9 cellular contexts compared by ENCODE assay signal in genomic region chr22:46792061-46792796, GRCh38. TPM values are rescaled to one million over a fixed set of nuclear protein-coding genes. Genes with fewer than 3 reads are reported as not detected.
DNase-seq lines count a peak whose midpoint lies in the region; ATAC-seq, FAIRE-seq and TF ChIP-seq lines count a peak whose summit lies in the region.
"Had no signal": no experiment of that assay in that cellular context is flagged by ENCODE, and none has a peak within 500 bp of the region (broad histone marks: within the 10 kb centered on the region; RNA-seq: fewer than 3 reads in every experiment).

No MANE protein-coding gene starts in this region.

- TF ChIP-seq EP300 in stomach (IDR thresholded peaks at IDR 0.05), result no peak

- H3K27ac Mint-ChIP-seq in activated T-helper 2 cell treated with anti-CD3 and anti-CD28 coated beads, Interferon-gamma antibody, Interleukin-2, Interleukin-4, amounts not matched to agents 10 μg/mL and 5 μg/mL and 100 μg/mL, durations not matched to agents 14 hours and 24 hours and 36 hours, result peak overlapping the region; percentile 100
- H3K27ac Mint-ChIP-seq: mesothelial cell of epicardium had no signal

- H3K4me1 ChIP-seq in keratinocyte (ENCODE audit: control insufficient read depth, extremely low read depth, insufficient read depth, low read length) (peaks cover 19% of the 10 kb centered on the region), stomach (peaks cover 11 to 36% (median 24%) of the 10 kb centered on the region in 4 donors)

- no peaks in the 10 kb centered on the region for H3K9me3 Mint-ChIP-seq in activated T-cell treated with anti-CD3 and anti-CD28 coated beads, Interleukin-2, amount 50 U/mL, for 4 hours
- no peaks in the 10 kb centered on the region for H3K9me3 Mint-ChIP-seq in activated T-helper 2 cell treated with anti-CD3 and anti-CD28 coated beads, Interferon-gamma antibody, Interleukin-2, Interleukin-4, amounts not matched to agents 10 μg/mL and 5 μg/mL and 100 μg/mL, durations not matched to agents 14 hours and 24 hours and 36 hours
- H3K9me3 Mint-ChIP-seq: mesothelial cell of epicardium had no signal

- H2AFZ ChIP-seq in keratinocyte (ENCODE audit: control insufficient read depth, low read length), result no peak overlapping the region

- no peak for FAIRE-seq in keratinocyte (lab: Jason Lieb, UNC)

- H3K27me3 ChIP-seq in keratinocyte (ENCODE audit: control insufficient read depth, extremely low read depth, insufficient read depth, low read length), result no peaks in the 10 kb centered on the region
- H3K27me3 ChIP-seq in stomach, result no peaks in the 10 kb centered on the region

- dilution Hi-C loops in keratinocyte (cut with MboI; ENCODE audit: extremely low pct_ligation_motif_present, low sequenced_read_pairs), result no loop called here

- no peaks in the 10 kb centered on the region for H4K20me1 ChIP-seq in keratinocyte (ENCODE audit: control insufficient read depth, extremely low read depth, insufficient read depth, low read length)

- H3K9me1 ChIP-seq in keratinocyte (ENCODE audit: control insufficient read depth, extremely low read depth, insufficient read depth, low read length), result no peaks in the 10 kb centered on the region

- no peak for ATAC-seq in activated T-cell treated with anti-CD3 and anti-CD28 coated beads, Interleukin-2, amount 50 U/mL, for 4 hours
- ATAC-seq in HG03469 (IDR thresholded peaks at IDR 0.05; ENCODE audit: unreplicated experiment), result no peak

- TF ChIP-seq POLR2A in stomach (IDR thresholded peaks at IDR 0.05), result no peak

- H3K27me3 Mint-ChIP-seq in activated T-cell treated with anti-CD3 and anti-CD28 coated beads, Interleukin-2, amount 50 U/mL, for 4 hours (ENCODE audit: low read depth), result no peaks in the 10 kb centered on the region
- no peaks in the 10 kb centered on the region for H3K27me3 Mint-ChIP-seq in activated T-helper 2 cell treated with anti-CD3 and anti-CD28 coated beads, Interferon-gamma antibody, Interleukin-2, Interleukin-4, amounts not matched to agents 10 μg/mL and 5 μg/mL and 100 μg/mL, durations not matched to agents 14 hours and 24 hours and 36 hours (ENCODE audit: low read depth)

- H3K9ac ChIP-seq in keratinocyte (ENCODE audit: control insufficient read depth, extremely low read depth, insufficient read depth, low read length), result no peak overlapping the region

- DNase-seq in activated T-cell treated with anti-CD3 and anti-CD28 coated beads, Interleukin-2, amount 50 U/mL, for 4 hours, result no peak
- no peak for DNase-seq in activated T-cell treated with anti-CD3 and anti-CD28 coated beads for 4 hours
- DNase-seq in activated T-helper 2 cell treated with anti-CD3 and anti-CD28 coated beads, Interferon-gamma antibody, Interleukin-2, Interleukin-4, amounts not matched to agents 10 μg/mL and 5 μg/mL and 100 μg/mL, durations not matched to agents 14 hours and 24 hours and 36 hours (ENCODE audit: low spot score), result no peak
- no peak for DNase-seq in keratinocyte (ENCODE audit: low read depth, low spot score)
- DNase-seq in stomach, result no peak
- no peak for DNase-seq in NCI-H2029 treated with DMSO at 0.1 percent for 48 hours (lab: John Stamatoyannopoulos, UW)
- DNase-seq in NCI-H2081 (lab: John Stamatoyannopoulos, UW), result no peak

- H3K36me3 ChIP-seq in keratinocyte (ENCODE audit: control insufficient read depth in 2 of 2, extremely low read depth in 1 of 2, insufficient read depth in 2 of 2, low read length in 2 of 2) (peaks cover 18 to 27% of the 10 kb centered on the region in 2 experiments), stomach (peaks cover 28 to 53% (median 47%) of the 10 kb centered on the region in 4 donors)

- H3K9me3 ChIP-seq in keratinocyte (ENCODE audit: control insufficient read depth, low read depth, low read length), result no peaks in the 10 kb centered on the region
- H3K9me3 ChIP-seq in stomach, result no peaks in the 10 kb centered on the region

- H3K4me3 Mint-ChIP-seq in activated T-cell treated with anti-CD3 and anti-CD28 coated beads, Interleukin-2, amount 50 U/mL, for 4 hours, result peak overlapping the region; percentile 80
- H3K4me3 Mint-ChIP-seq in activated T-helper 2 cell treated with anti-CD3 and anti-CD28 coated beads, Interferon-gamma antibody, Interleukin-2, Interleukin-4, amounts not matched to agents 10 μg/mL and 5 μg/mL and 100 μg/mL, durations not matched to agents 14 hours and 24 hours and 36 hours (ENCODE audit: low read depth), result no peak overlapping the region
- H3K4me3 Mint-ChIP-seq: mesothelial cell of epicardium had no signal

- peaks cover 6% of the 10 kb centered on the region for H3K36me3 Mint-ChIP-seq in activated T-cell treated with anti-CD3 and anti-CD28 coated beads, Interleukin-2, amount 50 U/mL, for 4 hours (ENCODE audit: insufficient read depth)
- H3K36me3 Mint-ChIP-seq in activated T-helper 2 cell treated with anti-CD3 and anti-CD28 coated beads, Interferon-gamma antibody, Interleukin-2, Interleukin-4, amounts not matched to agents 10 μg/mL and 5 μg/mL and 100 μg/mL, durations not matched to agents 14 hours and 24 hours and 36 hours (ENCODE audit: low read depth), result peaks cover 29% of the 10 kb centered on the region

- peaks cover 46% of the 10 kb centered on the region for H3K4me1 Mint-ChIP-seq in activated T-cell treated with anti-CD3 and anti-CD28 coated beads, Interleukin-2, amount 50 U/mL, for 4 hours (ENCODE audit: low read depth)
- peaks cover 36% of the 10 kb centered on the region for H3K4me1 Mint-ChIP-seq in activated T-helper 2 cell treated with anti-CD3 and anti-CD28 coated beads, Interferon-gamma antibody, Interleukin-2, Interleukin-4, amounts not matched to agents 10 μg/mL and 5 μg/mL and 100 μg/mL, durations not matched to agents 14 hours and 24 hours and 36 hours (ENCODE audit: low read depth)
- H3K4me1 Mint-ChIP-seq: mesothelial cell of epicardium had no signal

- H3K4me3 ChIP-seq in keratinocyte (ENCODE audit: control insufficient read depth in 2 of 3, extremely low read depth in 1 of 3, insufficient read depth in 2 of 3, low read depth in 1 of 3, low read length in 3 of 3) (no peak overlapping the region), stomach (no peak overlapping the region)

- intact Hi-C loops in activated T-helper 2 cell treated with anti-CD3 and anti-CD28 coated beads, Interferon-gamma antibody, Interleukin-2, Interleukin-4, amounts not matched to agents 10 μg/mL and 5 μg/mL and 100 μg/mL, durations not matched to agents 14 hours and 24 hours and 36 hours (cut with micrococcal nuclease), result loop anchor here (5.0 kb wide), 1 partner anchor 55 kb away; the partner anchor contains the start of gene CERK
- intact Hi-C loops in stomach (cut with DNase I; ENCODE audit: low total_unique reads), result no loop called here

- H3K79me2 ChIP-seq in keratinocyte (ENCODE audit: control insufficient read depth, insufficient read depth, low read length), result peaks cover 40% of the 10 kb centered on the region

- no peak for TF ChIP-seq CTCF in keratinocyte (optimal IDR thresholded peaks at IDR 0.05 in 1 of 3, IDR thresholded peaks at IDR 0.05 in 1 of 3, conservative IDR thresholded peaks at IDR 0.05 in 1 of 3; ENCODE audit: extremely low read depth in 1 of 3, insufficient read depth in 2 of 3, low read length in 3 of 3)
- TF ChIP-seq CTCF in stomach (IDR thresholded peaks at IDR 0.05), result no peak

- H3K27ac ChIP-seq in keratinocyte (ENCODE audit: control insufficient read depth, insufficient read depth, low read length) (peak overlapping the region; percentile 56), stomach (peak overlapping the region; percentile 7 to 80 (median 73))

- WGBS in stomach, 5 donors, result 82 to 93% (median 89%) methylated on average over 18 to 20 of the region's 20 CpGs

- no peak overlapping the region for H3K4me2 ChIP-seq in keratinocyte (ENCODE audit: control insufficient read depth, extremely low read depth, insufficient read depth, low read depth, low read length)

RNA-seq across cellular contexts. Expression of gene TBC1D22A, which starts 29.8 kb away (rescaled TPM):
- total RNA-seq in activated T-cell treated with anti-CD3 and anti-CD28 coated beads, Interleukin-2, amount 50 U/mL, for 4 hours, result 10 to 100 TPM; 29.8 to 31.1 (median 29.9) TPM
- 34.8 and 38.3 TPM in 2 replicates for total RNA-seq in activated T-helper 2 cell treated with anti-CD3 and anti-CD28 coated beads, Interferon-gamma antibody, Interleukin-2, Interleukin-4, amounts not matched to agents 10 μg/mL and 5 μg/mL and 100 μg/mL, durations not matched to agents 14 hours and 24 hours and 36 hours
- polyA plus RNA-seq in keratinocyte (17.7 to 22.7 TPM (median 20.9 TPM) in 3 replicates), stomach (10 to 100 TPM; 13.3 to 22.1 (median 15.5) TPM)
- 25.3 TPM for polyA plus RNA-seq in keratinocyte (2011; ENCODE audit: low read depth)
- polyA plus RNA-seq in keratinocyte (2011; cell fraction: cytosol; rRNA removed), result 20.4 and 25.8 TPM in 2 replicates
- 16.9 and 19.1 TPM in 2 replicates for polyA plus RNA-seq in keratinocyte (2011; cell fraction: nucleus; rRNA removed)
- 15.0 and 23.9 TPM in 2 replicates for polyA plus RNA-seq in keratinocyte (2012; ENCODE audit: low replicate concordance)
- 14.2 to 21.3 TPM (median 14.7 TPM) in 3 replicates for polyA minus RNA-seq in keratinocyte
- 19.6 TPM for polyA minus RNA-seq in keratinocyte (2011; cell fraction: cytosol; rRNA and poly(A)+ RNA removed)
- 11.9 and 20.6 TPM in 2 replicates for polyA minus RNA-seq in keratinocyte (2011; cell fraction: nucleus; rRNA and poly(A)+ RNA removed)
- total RNA-seq in stomach, result 10 to 100 TPM; 13.8 to 53.1 (median 47.4) TPM

RNA-seq across cellular contexts. Expression of gene CERK, which starts 54.2 kb away (rescaled TPM):
- total RNA-seq in activated T-cell treated with anti-CD3 and anti-CD28 coated beads, Interleukin-2, amount 50 U/mL, for 4 hours, result 10 to 100 TPM; 41.4 to 47.3 (median 44.9) TPM
- 57.1 and 62.8 TPM in 2 replicates for total RNA-seq in activated T-helper 2 cell treated with anti-CD3 and anti-CD28 coated beads, Interferon-gamma antibody, Interleukin-2, Interleukin-4, amounts not matched to agents 10 μg/mL and 5 μg/mL and 100 μg/mL, durations not matched to agents 14 hours and 24 hours and 36 hours
- polyA plus RNA-seq in keratinocyte (11.7 to 12.7 TPM (median 11.9 TPM) in 3 replicates), stomach (10 to 100 TPM; 12.5 to 29.2 (median 26.0) TPM)
- polyA plus RNA-seq in keratinocyte (2011; ENCODE audit: low read depth), result 10.3 TPM
- 7.9 and 9.0 TPM in 2 replicates for polyA plus RNA-seq in keratinocyte (2011; cell fraction: cytosol; rRNA removed)
- polyA plus RNA-seq in keratinocyte (2011; cell fraction: nucleus; rRNA removed), result 8.3 and 9.7 TPM in 2 replicates
- 11.7 and 12.5 TPM in 2 replicates for polyA plus RNA-seq in keratinocyte (2012; ENCODE audit: low replicate concordance)
- polyA minus RNA-seq in keratinocyte, result 19.9 to 24.0 TPM (median 20.7 TPM) in 3 replicates
- 20.1 TPM for polyA minus RNA-seq in keratinocyte (2011; cell fraction: cytosol; rRNA and poly(A)+ RNA removed)
- 7.1 and 9.8 TPM in 2 replicates for polyA minus RNA-seq in keratinocyte (2011; cell fraction: nucleus; rRNA and poly(A)+ RNA removed)
- total RNA-seq in stomach, result 10 to 100 TPM; 29.1 to 59.4 (median 42.4) TPM
